Comparison of ENCODE assay signal across 14 cellular contexts in genomic region chr6:64013061-64013410, GRCh38.
DNase-seq lines count a peak whose midpoint lies in the region; ATAC-seq and TF ChIP-seq lines count a peak whose summit lies in the region.
"Had no signal": no experiment of that assay in that cellular context is flagged by ENCODE, and none has a peak within 500 bp of the region (broad histone marks: within the 10 kb centered on the region; RNA-seq: fewer than 3 reads in every experiment).

No MANE protein-coding gene starts in this region.

- peaks cover 0 to 4% (median 0%) of the 10 kb centered on the region in 12 donors for H3K9me3 ChIP-seq in heart left ventricle
- H3K9me3 ChIP-seq in heart right ventricle, result peaks cover 0 to 4% (median 0%) of the 10 kb centered on the region in 11 donors
- no peaks in the 10 kb centered on the region for H3K9me3 ChIP-seq in smooth muscle cell (replicated peaks; ENCODE audit: low read depth)
- H3K9me3 ChIP-seq: HAP-1 had no signal

- H3K4me3 ChIP-seq in heart left ventricle (peak overlapping the region in 7 of 12 donors; percentile 3 to 25 (median 10)), heart right ventricle (peak overlapping the region in 3 of 10 donors; percentile 6 to 13 (median 12)), smooth muscle cell (no peak overlapping the region)
- H3K4me3 ChIP-seq: GM12878, HAP-1 had no signal

- no peaks in the 10 kb centered on the region for H4K20me1 ChIP-seq in smooth muscle cell (ENCODE audit: low read depth)

- H3K36me3 ChIP-seq in heart left ventricle (no peaks in the 10 kb centered on the region), heart right ventricle (no peaks in the 10 kb centered on the region), smooth muscle cell (ENCODE audit: low read depth) (no peaks in the 10 kb centered on the region)
- H3K36me3 ChIP-seq: HAP-1 had no signal

- peaks cover 0 to 8% (median 0%) of the 10 kb centered on the region in 12 donors for H3K4me1 ChIP-seq in heart left ventricle
- H3K4me1 ChIP-seq in heart right ventricle, result peaks cover 0 to 8% (median 0%) of the 10 kb centered on the region in 9 donors
- H3K4me1 ChIP-seq in smooth muscle cell (ENCODE audit: low read depth), result peaks cover 8% of the 10 kb centered on the region
- H3K4me1 ChIP-seq: HAP-1 had no signal

- no peaks in the 10 kb centered on the region for H3K27me3 Mint-ChIP-seq in T-cell
- H3K27me3 Mint-ChIP-seq: activated CD4-positive, alpha-beta T cell treated with anti-CD3 and anti-CD28 coated beads, Interleukin-2, amount 10 ng/mL, durations not matched to agents 7 days and 5 days; activated naive CD4-positive, alpha-beta T cell treated with anti-CD3 and anti-CD28 coated beads, Interleukin-2, amount 50 U/mL, for 24 hours had no signal

- H3K9ac ChIP-seq in smooth muscle cell (ENCODE audit: low read depth), result no peak overlapping the region

- no peaks in the 10 kb centered on the region for H3K36me3 Mint-ChIP-seq in T-cell
- H3K36me3 Mint-ChIP-seq: activated naive CD4-positive, alpha-beta T cell treated with anti-CD3 and anti-CD28 coated beads, Interleukin-2, amount 50 U/mL, for 24 hours had no signal

- no peaks in the 10 kb centered on the region for H3K4me1 Mint-ChIP-seq in T-cell
- H3K4me1 Mint-ChIP-seq: activated CD4-positive, alpha-beta T cell treated with anti-CD3 and anti-CD28 coated beads, Interleukin-2, amount 10 ng/mL, durations not matched to agents 7 days and 5 days; activated naive CD4-positive, alpha-beta T cell treated with anti-CD3 and anti-CD28 coated beads, Interleukin-2, amount 50 U/mL, for 24 hours had no signal

- 37 to 58% (median 46%) methylated on average over 8 of the region's 8 CpGs for WGBS in heart left ventricle, 4 donors
- 38 to 49% methylated on average over 8 of the region's 8 CpGs for WGBS in heart right ventricle, 2 donors
- 92% methylated on average over 8 of the region's 8 CpGs for WGBS in smooth muscle cell (ENCODE audit: low lambda C conversion rate)

- no peak for TF ChIP-seq POLR2A in heart left ventricle (IDR thresholded peaks at IDR 0.05)

- CTCF ChIA-PET in T-cell (lab: Charles Lee), result no interaction called here

- no peak overlapping the region for H3K4me2 ChIP-seq in smooth muscle cell

- H3K79me2 ChIP-seq in smooth muscle cell (ENCODE audit: low read depth), result no peaks in the 10 kb centered on the region

- H3K27ac ChIP-seq in heart left ventricle (no peak overlapping the region), heart right ventricle (peak overlapping the region in 1 of 10 donors; percentile 2), smooth muscle cell (ENCODE audit: low read depth) (no peak overlapping the region)

- DNase-seq in heart left ventricle (no peak), heart right ventricle (no peak), astrocyte of the hippocampus (ENCODE audit: low read depth, low spot score) (peak; percentile 36), inferior parietal cortex (ENCODE audit: extremely low spot score) (peak; percentile 36), smooth muscle cell (lab: John Stamatoyannopoulos, UW; ENCODE audit: unreplicated experiment) (no peak), omental fat pad (ENCODE audit: low spot score) (no peak), T-cell (no peak)
- DNase-seq in effector CD4-positive, alpha-beta T cell, result no peak
- DNase-seq: activated CD4-positive, alpha-beta T cell treated with anti-CD3 and anti-CD28 coated beads, Interleukin-2, amount 10 ng/mL, durations not matched to agents 7 days and 5 days; caudate nucleus; NCI-H2029 treated with DMSO at 0.1 percent for 48 hours had no signal

- POLR2A ChIA-PET in T-cell (lab: Charles Lee), result no interaction called here

- ATAC-seq in heart left ventricle, result peak in 1 of 4 donors; percentile 28
- ATAC-seq in heart right ventricle, result no peak
- ATAC-seq in omental fat pad (ENCODE audit: low FRiP score), result no peak
- no peak for ATAC-seq in T-cell (replicated peaks in 1 of 4)

- intact Hi-C loops in heart left ventricle (cut with DNase I), result loop anchor here in 6 of 10 donors (2.0 to 10.0 kb wide), 4 partner anchors 312 to 322 kb away; no protein-coding TSS in a partner anchor
- intact Hi-C loops in heart right ventricle (cut with DNase I), result loop anchor here in 3 of 10 donors (5.0 to 10.0 kb wide), 2 partner anchors 319 to 322 kb away; no protein-coding TSS in a partner anchor

- no peak overlapping the region for H3K4me3 Mint-ChIP-seq in T-cell
- H3K4me3 Mint-ChIP-seq: activated CD4-positive, alpha-beta T cell treated with anti-CD3 and anti-CD28 coated beads, Interleukin-2, amount 10 ng/mL, durations not matched to agents 7 days and 5 days; activated naive CD4-positive, alpha-beta T cell treated with anti-CD3 and anti-CD28 coated beads, Interleukin-2, amount 50 U/mL, for 24 hours had no signal

- TF ChIP-seq CTCF in heart left ventricle (IDR thresholded peaks at IDR 0.05) (no peak), heart right ventricle (IDR thresholded peaks at IDR 0.05) (no peak), smooth muscle cell (IDR thresholded peaks at IDR 0.05; ENCODE audit: borderline replicate concordance, insufficient read depth, poor library complexity, severe bottlenecking) (no peak), omental fat pad (IDR thresholded peaks at IDR 0.05) (no peak)

- H3K27me3 ChIP-seq in heart left ventricle (no peaks in the 10 kb centered on the region), heart right ventricle (no peaks in the 10 kb centered on the region), smooth muscle cell (ENCODE audit: low read depth) (no peaks in the 10 kb centered on the region)

- peaks cover 2 to 7% (median 7%) of the 10 kb centered on the region in 3 donors for H3K9me3 Mint-ChIP-seq in T-cell

- H3F3A ChIP-seq in smooth muscle cell (ENCODE audit: low read depth), result no peaks in the 10 kb centered on the region

- H3K27ac Mint-ChIP-seq in T-cell, result no peak overlapping the region
- H3K27ac Mint-ChIP-seq: activated CD4-positive, alpha-beta T cell treated with anti-CD3 and anti-CD28 coated beads, Interleukin-2, amount 10 ng/mL, durations not matched to agents 7 days and 5 days; activated naive CD4-positive, alpha-beta T cell treated with anti-CD3 and anti-CD28 coated beads, Interleukin-2, amount 50 U/mL, for 24 hours had no signal

- H2AFZ ChIP-seq in smooth muscle cell (ENCODE audit: low read depth), result peak overlapping the region; percentile 71

Comparison
In these comparisons a context has a peak if more than half of its experiments do, and no peak if none do; other contexts are left out.
1. DNase-seq: peak in astrocyte of the hippocampus (single experiment) and inferior parietal cortex (single experiment); none in heart left ventricle (0 of 5), heart right ventricle (0 of 2), smooth muscle cell (single experiment), omental fat pad (single experiment), T-cell (0 of 34) and effector CD4-positive, alpha-beta T cell (single experiment).